25 cellular contexts compared by ENCODE assay signal in genomic region chr7:33251261-33251660, GRCh38.
"Had no signal": no experiment of that assay in that cellular context is flagged by ENCODE, and none has a peak within 500 bp of the region (broad histone marks: within the 10 kb centered on the region; RNA-seq: fewer than 3 reads in every experiment).

No MANE protein-coding gene starts in this region.

- H3K27me3 Mint-ChIP-seq: activated naive CD8-positive, alpha-beta T cell treated with anti-CD3 and anti-CD28 coated beads, Interleukin-2, amount 10 ng/mL, durations not matched to agents 7 days and 5 days; activated T-cell treated with anti-CD3 and anti-CD28 coated beads, Interleukin-2, amount 50 U/mL, for 24 hours; central memory CD8-positive, alpha-beta T cell; naive thymus-derived CD8-positive, alpha-beta T cell; stimulated activated naive CD8-positive, alpha-beta T cell treated with anti-CD3 and anti-CD28 coated beads, Interleukin-15, amount 100 ng/mL, for 72 hours had no signal

- DNase-seq: activated CD4-positive, alpha-beta T cell treated with anti-CD3 and anti-CD28 coated beads for 1 hour; activated CD8-positive, alpha-beta memory T cell treated with anti-CD3 and anti-CD28 coated beads, Interleukin-2, amount 50 U/mL, for 4 hours; activated naive CD4-positive, alpha-beta T cell treated with anti-CD3 and anti-CD28 coated beads for 36 hours; activated naive CD8-positive, alpha-beta T cell treated with anti-CD3 and anti-CD28 coated beads, Interleukin-2, amount 10 ng/mL, durations not matched to agents 7 days and 5 days; activated T-cell treated with anti-CD3 and anti-CD28 coated beads, Interleukin-2, amount 50 U/mL, for 24 hours; amniotic stem cell; effector memory CD4-positive, alpha-beta T cell; immature natural killer cell; left ventricle myocardium inferior; pancreas; psoas muscle; right cardiac atrium; stimulated activated CD4-positive, alpha-beta T cell treated with anti-CD3 and anti-CD28 coated beads, Interleukin-1b, Interleukin-23, amount 100 ng/mL, for 48 hours; stimulated activated naive CD8-positive, alpha-beta T cell treated with anti-CD3 and anti-CD28 coated beads, Interleukin-15, amount 100 ng/mL, for 72 hours; T-helper 1 cell; transverse colon; WERI-Rb-1 had no signal

- H3K27me3 ChIP-seq: breast epithelium, neutrophil, pancreas, transverse colon had no signal

- H3K4me1 Mint-ChIP-seq: activated naive CD8-positive, alpha-beta T cell treated with anti-CD3 and anti-CD28 coated beads, Interleukin-2, amount 10 ng/mL, durations not matched to agents 7 days and 5 days; central memory CD8-positive, alpha-beta T cell; stimulated activated effector memory CD8-positive, alpha-beta T cell treated with anti-CD3 and anti-CD28 coated beads, Interleukin-12 subunit alpha, Interleukin-12 subunit beta, amount 100 ng/mL, for 72 hours; stimulated activated naive CD8-positive, alpha-beta T cell treated with anti-CD3 and anti-CD28 coated beads, Interleukin-15, amount 100 ng/mL, for 72 hours had no signal

- H3K36me3 Mint-ChIP-seq: activated naive CD8-positive, alpha-beta T cell treated with anti-CD3 and anti-CD28 coated beads, Interleukin-2, amount 10 ng/mL, durations not matched to agents 7 days and 5 days; stimulated activated effector memory CD8-positive, alpha-beta T cell treated with anti-CD3 and anti-CD28 coated beads, Interleukin-12 subunit alpha, Interleukin-12 subunit beta, amount 100 ng/mL, for 72 hours had no signal

- H3K9me3 ChIP-seq: breast epithelium, neutrophil, pancreas, psoas muscle, transverse colon had no signal

- H3K9me3 Mint-ChIP-seq: central memory CD8-positive, alpha-beta T cell; stimulated activated naive CD8-positive, alpha-beta T cell treated with anti-CD3 and anti-CD28 coated beads, Interleukin-15, amount 100 ng/mL, for 72 hours had no signal

- H3K27ac Mint-ChIP-seq: activated naive CD4-positive, alpha-beta T cell treated with anti-CD3 and anti-CD28 coated beads for 36 hours; activated naive CD8-positive, alpha-beta T cell treated with anti-CD3 and anti-CD28 coated beads, Interleukin-2, amount 10 ng/mL, durations not matched to agents 7 days and 5 days; activated T-cell treated with anti-CD3 and anti-CD28 coated beads, Interleukin-2, amount 50 U/mL, for 24 hours; immature natural killer cell; naive thymus-derived CD8-positive, alpha-beta T cell; stimulated activated effector memory CD8-positive, alpha-beta T cell treated with anti-CD3 and anti-CD28 coated beads, Interleukin-12 subunit alpha, Interleukin-12 subunit beta, amount 100 ng/mL, for 72 hours; stimulated activated naive CD8-positive, alpha-beta T cell treated with anti-CD3 and anti-CD28 coated beads, Interleukin-15, amount 100 ng/mL, for 72 hours had no signal

- H3K4me3 ChIP-seq: breast epithelium, left ventricle myocardium inferior, pancreas, psoas muscle, skin epidermis, transverse colon had no signal

- H3K36me3 ChIP-seq: breast epithelium, left ventricle myocardium inferior, neutrophil, pancreas, transverse colon, WERI-Rb-1 had no signal

- H3K4me3 Mint-ChIP-seq: activated naive CD4-positive, alpha-beta T cell treated with anti-CD3 and anti-CD28 coated beads for 36 hours; activated naive CD8-positive, alpha-beta T cell treated with anti-CD3 and anti-CD28 coated beads, Interleukin-2, amount 10 ng/mL, durations not matched to agents 7 days and 5 days; activated T-cell treated with anti-CD3 and anti-CD28 coated beads, Interleukin-2, amount 50 U/mL, for 24 hours; central memory CD8-positive, alpha-beta T cell; immature natural killer cell; mesothelial cell of epicardium; naive thymus-derived CD8-positive, alpha-beta T cell; stimulated activated effector memory CD8-positive, alpha-beta T cell treated with anti-CD3 and anti-CD28 coated beads, Interleukin-12 subunit alpha, Interleukin-12 subunit beta, amount 100 ng/mL, for 72 hours; stimulated activated naive CD8-positive, alpha-beta T cell treated with anti-CD3 and anti-CD28 coated beads, Interleukin-15, amount 100 ng/mL, for 72 hours had no signal

- ATAC-seq: esophagus mucosa; naive thymus-derived CD8-positive, alpha-beta T cell; psoas muscle; right cardiac atrium; stimulated activated effector memory CD8-positive, alpha-beta T cell treated with anti-CD3 and anti-CD28 coated beads, Interleukin-12 subunit alpha, Interleukin-12 subunit beta, amount 100 ng/mL, for 72 hours; stimulated activated naive CD8-positive, alpha-beta T cell treated with anti-CD3 and anti-CD28 coated beads, Interleukin-15, amount 100 ng/mL, for 72 hours had no signal
